ENCODE assay signal across 10 cellular contexts in genomic region chr1:8078176-8078671, GRCh38. TPM values are rescaled to one million over a fixed set of nuclear protein-coding genes. Genes with fewer than 3 reads are reported as not detected.
DNase-seq lines count a peak whose midpoint lies in the region; ATAC-seq and TF ChIP-seq lines count a peak whose summit lies in the region.
"Had no signal": no experiment of that assay in that cellular context is flagged by ENCODE, and none has a peak within 500 bp of the region (broad histone marks: within the 10 kb centered on the region; RNA-seq: fewer than 3 reads in every experiment).

No MANE protein-coding gene starts in this region.

- TF ChIP-seq EP300 in upper lobe of left lung (IDR thresholded peaks at IDR 0.05): no peak

- H3K4me3 ChIP-seq in heart left ventricle (no peak overlapping the region), right atrium auricular region (no peak overlapping the region), upper lobe of left lung (no peak overlapping the region)

- no peaks in the 10 kb centered on the region for H3K9me3 ChIP-seq in heart left ventricle
- no peaks in the 10 kb centered on the region for H3K9me3 ChIP-seq in right atrium auricular region
- no peaks in the 10 kb centered on the region for H3K9me3 ChIP-seq in upper lobe of left lung

- H3K27ac ChIP-seq in heart left ventricle: peak overlapping the region in 9 of 12 donors; percentile 2 to 85 (median 54)
- H3K27ac ChIP-seq in right atrium auricular region: no peak overlapping the region
- peak overlapping the region in 3 of 4 donors; percentile 45 to 72 (median 70) for H3K27ac ChIP-seq in upper lobe of left lung
- H3K27ac ChIP-seq: KMS-11 had no signal

- DNase-seq in heart left ventricle (no peak), right atrium auricular region (ENCODE audit: low spot score) (no peak), amniotic epithelial cell (ENCODE audit: low read depth) (peak; percentile 96), kidney tubule cell (ENCODE audit: low spot score) (peak; percentile 88), upper lobe of left lung (no peak), NCI-H1930 (lab: John Stamatoyannopoulos, UW) (no peak), DMS 273 (lab: John Stamatoyannopoulos, UW; ENCODE audit: unreplicated experiment) (no peak)
- DNase-seq: CD8-positive, alpha-beta memory T cell had no signal

- H3K27me3 ChIP-seq in heart left ventricle: no peaks in the 10 kb centered on the region
- no peaks in the 10 kb centered on the region for H3K27me3 ChIP-seq in right atrium auricular region
- no peaks in the 10 kb centered on the region for H3K27me3 ChIP-seq in upper lobe of left lung

- H3K4me1 ChIP-seq in heart left ventricle: peaks cover 0 to 38% (median 19%) of the 10 kb centered on the region in 12 donors
- peaks cover 0 to 27% of the 10 kb centered on the region in 2 donors for H3K4me1 ChIP-seq in right atrium auricular region
- H3K4me1 ChIP-seq in upper lobe of left lung: peaks cover 13 to 22% (median 14%) of the 10 kb centered on the region in 4 donors

- ATAC-seq in heart left ventricle (peak in 1 of 4 donors; percentile 5), upper lobe of left lung (ENCODE audit: low FRiP score in 2 of 2) (peak in 1 of 2 donors; percentile 19), GM21723 (IDR thresholded peaks at IDR 0.05; ENCODE audit: unreplicated experiment) (no peak)

- TF ChIP-seq POLR2A in heart left ventricle (IDR thresholded peaks at IDR 0.05): no peak
- no peak for TF ChIP-seq POLR2A in upper lobe of left lung (IDR thresholded peaks at IDR 0.05)

- intact Hi-C loops in heart left ventricle (cut with DNase I): no loop called here

- H3K36me3 ChIP-seq in heart left ventricle (no peaks in the 10 kb centered on the region), right atrium auricular region (no peaks in the 10 kb centered on the region), upper lobe of left lung (no peaks in the 10 kb centered on the region)

- TF ChIP-seq CTCF in heart left ventricle (IDR thresholded peaks at IDR 0.05) (no peak), right atrium auricular region (IDR thresholded peaks at IDR 0.05) (no peak), upper lobe of left lung (IDR thresholded peaks at IDR 0.05) (no peak)

- WGBS in heart left ventricle, 4 donors: 60 to 77% (median 72%) methylated on average over 6 of the region's 6 CpGs
- WGBS in upper lobe of left lung, 2 donors: 68 to 69% methylated on average over 6 of the region's 6 CpGs

RNA-seq across cellular contexts. Expression of gene ERRFI1, which starts 52.1 kb away (rescaled TPM):
- total RNA-seq in heart left ventricle (10 to 100 TPM in 5 of 9 donors, 1 to 10 TPM in 4; 6.2 to 16.1 (median 12.0) TPM), right atrium auricular region (10 to 100 TPM; 33.0 to 34.5 TPM), upper lobe of left lung (100 to 1,000 TPM in 1 of 6 donors, 10 to 100 TPM in 5; 30.4 to 164 (median 84.6) TPM)
- polyA plus RNA-seq in heart left ventricle: 10 to 100 TPM in 1 of 2 donors, 1 to 10 TPM in 1; 3.8 to 26.0 TPM

Comparison
In these comparisons a context has a peak if more than half of its experiments do, and no peak if none do; other contexts are left out.
1. H3K27ac ChIP-seq: peak in heart left ventricle (9 of 12) and upper lobe of left lung (3 of 4); none in right atrium auricular region (0 of 2).
2. DNase-seq: peak in amniotic epithelial cell (single experiment) and kidney tubule cell (single experiment); none in heart left ventricle (0 of 5), right atrium auricular region (single experiment), upper lobe of left lung (0 of 2), NCI-H1930 (0 of 2) and DMS 273 (single experiment).